1 cellular context compared by ENCODE assay signal in the genomic region with DNA sequence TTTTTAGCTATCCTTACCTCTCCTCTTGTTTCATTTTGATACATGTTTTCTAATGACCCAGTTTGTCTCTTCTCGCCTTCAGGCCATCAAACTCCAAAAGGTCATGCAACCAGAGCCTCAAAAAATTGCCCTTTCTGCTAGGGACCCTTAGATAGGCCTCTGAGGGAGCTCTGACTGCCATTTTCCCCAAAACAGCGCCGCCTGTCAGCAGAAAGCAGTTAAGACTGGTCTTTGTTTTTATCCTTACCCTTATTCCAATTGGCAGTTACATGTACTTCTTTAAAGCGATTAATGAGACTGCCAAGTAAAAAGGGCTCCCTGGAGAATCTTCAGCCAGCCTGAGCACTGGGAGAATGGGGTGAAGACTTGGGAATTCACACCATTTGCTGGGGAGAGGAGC.
TF ChIP-seq lines count a peak whose summit lies in the region.

No MANE protein-coding gene starts in this region.

TF ChIP-seq in GM23338, 12 proteins besides CTCF, POLR2A, EP300 and RAD21 (continued from another document):
- TF ChIP-seq, protein P1, sequence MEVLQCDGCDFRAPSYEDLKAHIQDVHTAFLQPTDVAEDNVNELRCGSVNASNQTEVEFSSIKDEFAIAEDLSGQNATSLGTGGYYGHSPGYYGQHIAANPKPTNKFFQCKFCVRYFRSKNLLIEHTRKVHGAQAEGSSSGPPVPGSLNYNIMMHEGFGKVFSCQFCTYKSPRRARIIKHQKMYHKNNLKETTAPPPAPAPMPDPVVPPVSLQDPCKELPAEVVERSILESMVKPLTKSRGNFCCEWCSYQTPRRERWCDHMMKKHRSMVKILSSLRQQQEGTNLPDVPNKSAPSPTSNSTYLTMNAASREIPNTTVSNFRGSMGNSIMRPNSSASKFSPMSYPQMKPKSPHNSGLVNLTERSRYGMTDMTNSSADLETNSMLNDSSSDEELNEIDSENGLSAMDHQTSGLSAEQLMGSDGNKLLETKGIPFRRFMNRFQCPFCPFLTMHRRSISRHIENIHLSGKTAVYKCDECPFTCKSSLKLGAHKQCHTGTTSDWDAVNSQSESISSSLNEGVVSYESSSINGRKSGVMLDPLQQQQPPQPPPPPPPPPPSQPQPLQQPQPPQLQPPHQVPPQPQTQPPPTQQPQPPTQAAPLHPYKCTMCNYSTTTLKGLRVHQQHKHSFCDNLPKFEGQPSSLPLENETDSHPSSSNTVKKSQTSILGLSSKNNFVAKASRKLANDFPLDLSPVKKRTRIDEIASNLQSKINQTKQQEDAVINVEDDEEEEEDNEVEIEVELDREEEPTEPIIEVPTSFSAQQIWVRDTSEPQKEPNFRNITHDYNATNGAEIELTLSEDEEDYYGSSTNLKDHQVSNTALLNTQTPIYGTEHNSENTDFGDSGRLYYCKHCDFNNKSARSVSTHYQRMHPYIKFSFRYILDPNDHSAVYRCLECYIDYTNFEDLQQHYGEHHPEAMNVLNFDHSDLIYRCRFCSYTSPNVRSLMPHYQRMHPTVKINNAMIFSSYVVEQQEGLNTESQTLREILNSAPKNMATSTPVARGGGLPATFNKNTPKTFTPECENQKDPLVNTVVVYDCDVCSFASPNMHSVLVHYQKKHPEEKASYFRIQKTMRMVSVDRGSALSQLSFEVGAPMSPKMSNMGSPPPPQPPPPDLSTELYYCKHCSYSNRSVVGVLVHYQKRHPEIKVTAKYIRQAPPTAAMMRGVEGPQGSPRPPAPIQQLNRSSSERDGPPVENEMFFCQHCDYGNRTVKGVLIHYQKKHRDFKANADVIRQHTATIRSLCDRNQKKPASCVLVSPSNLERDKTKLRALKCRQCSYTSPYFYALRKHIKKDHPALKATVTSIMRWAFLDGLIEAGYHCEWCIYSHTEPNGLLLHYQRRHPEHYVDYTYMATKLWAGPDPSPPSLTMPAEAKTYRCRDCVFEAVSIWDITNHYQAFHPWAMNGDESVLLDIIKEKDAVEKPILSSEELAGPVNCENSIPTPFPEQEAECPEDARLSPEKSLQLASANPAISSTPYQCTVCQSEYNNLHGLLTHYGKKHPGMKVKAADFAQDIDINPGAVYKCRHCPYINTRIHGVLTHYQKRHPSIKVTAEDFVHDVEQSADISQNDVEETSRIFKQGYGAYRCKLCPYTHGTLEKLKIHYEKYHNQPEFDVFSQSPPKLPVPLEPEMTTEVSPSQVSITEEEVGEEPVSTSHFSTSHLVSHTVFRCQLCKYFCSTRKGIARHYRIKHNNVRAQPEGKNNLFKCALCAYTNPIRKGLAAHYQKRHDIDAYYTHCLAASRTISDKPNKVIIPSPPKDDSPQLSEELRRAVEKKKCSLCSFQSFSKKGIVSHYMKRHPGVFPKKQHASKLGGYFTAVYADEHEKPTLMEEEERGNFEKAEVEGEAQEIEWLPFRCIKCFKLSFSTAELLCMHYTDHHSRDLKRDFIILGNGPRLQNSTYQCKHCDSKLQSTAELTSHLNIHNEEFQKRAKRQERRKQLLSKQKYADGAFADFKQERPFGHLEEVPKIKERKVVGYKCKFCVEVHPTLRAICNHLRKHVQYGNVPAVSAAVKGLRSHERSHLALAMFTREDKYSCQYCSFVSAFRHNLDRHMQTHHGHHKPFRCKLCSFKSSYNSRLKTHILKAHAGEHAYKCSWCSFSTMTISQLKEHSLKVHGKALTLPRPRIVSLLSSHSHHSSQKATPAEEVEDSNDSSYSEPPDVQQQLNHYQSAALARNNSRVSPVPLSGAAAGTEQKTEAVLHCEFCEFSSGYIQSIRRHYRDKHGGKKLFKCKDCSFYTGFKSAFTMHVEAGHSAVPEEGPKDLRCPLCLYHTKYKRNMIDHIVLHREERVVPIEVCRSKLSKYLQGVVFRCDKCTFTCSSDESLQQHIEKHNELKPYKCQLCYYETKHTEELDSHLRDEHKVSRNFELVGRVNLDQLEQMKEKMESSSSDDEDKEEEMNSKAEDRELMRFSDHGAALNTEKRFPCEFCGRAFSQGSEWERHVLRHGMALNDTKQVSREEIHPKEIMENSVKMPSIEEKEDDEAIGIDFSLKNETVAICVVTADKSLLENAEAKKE (CRISPR knock-in tag; IDR thresholded peaks at IDR 0.05) = no peak
- TF ChIP-seq EZH2 (IDR thresholded peaks at IDR 0.05; ENCODE audit: low read depth, unreplicated experiment) = no peak
- TF ChIP-seq POLR2AphosphoS5 (IDR thresholded peaks at IDR 0.05; ENCODE audit: low read depth) = no peak
- TF ChIP-seq, protein P2, sequence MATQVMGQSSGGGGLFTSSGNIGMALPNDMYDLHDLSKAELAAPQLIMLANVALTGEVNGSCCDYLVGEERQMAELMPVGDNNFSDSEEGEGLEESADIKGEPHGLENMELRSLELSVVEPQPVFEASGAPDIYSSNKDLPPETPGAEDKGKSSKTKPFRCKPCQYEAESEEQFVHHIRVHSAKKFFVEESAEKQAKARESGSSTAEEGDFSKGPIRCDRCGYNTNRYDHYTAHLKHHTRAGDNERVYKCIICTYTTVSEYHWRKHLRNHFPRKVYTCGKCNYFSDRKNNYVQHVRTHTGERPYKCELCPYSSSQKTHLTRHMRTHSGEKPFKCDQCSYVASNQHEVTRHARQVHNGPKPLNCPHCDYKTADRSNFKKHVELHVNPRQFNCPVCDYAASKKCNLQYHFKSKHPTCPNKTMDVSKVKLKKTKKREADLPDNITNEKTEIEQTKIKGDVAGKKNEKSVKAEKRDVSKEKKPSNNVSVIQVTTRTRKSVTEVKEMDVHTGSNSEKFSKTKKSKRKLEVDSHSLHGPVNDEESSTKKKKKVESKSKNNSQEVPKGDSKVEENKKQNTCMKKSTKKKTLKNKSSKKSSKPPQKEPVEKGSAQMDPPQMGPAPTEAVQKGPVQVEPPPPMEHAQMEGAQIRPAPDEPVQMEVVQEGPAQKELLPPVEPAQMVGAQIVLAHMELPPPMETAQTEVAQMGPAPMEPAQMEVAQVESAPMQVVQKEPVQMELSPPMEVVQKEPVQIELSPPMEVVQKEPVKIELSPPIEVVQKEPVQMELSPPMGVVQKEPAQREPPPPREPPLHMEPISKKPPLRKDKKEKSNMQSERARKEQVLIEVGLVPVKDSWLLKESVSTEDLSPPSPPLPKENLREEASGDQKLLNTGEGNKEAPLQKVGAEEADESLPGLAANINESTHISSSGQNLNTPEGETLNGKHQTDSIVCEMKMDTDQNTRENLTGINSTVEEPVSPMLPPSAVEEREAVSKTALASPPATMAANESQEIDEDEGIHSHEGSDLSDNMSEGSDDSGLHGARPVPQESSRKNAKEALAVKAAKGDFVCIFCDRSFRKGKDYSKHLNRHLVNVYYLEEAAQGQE (IDR thresholded peaks at IDR 0.05; ENCODE audit: unreplicated experiment) = no peak
- TF ChIP-seq NANOG (IDR thresholded peaks at IDR 0.05; ENCODE audit: borderline replicate concordance) = no peak
- TF ChIP-seq, protein P3, sequence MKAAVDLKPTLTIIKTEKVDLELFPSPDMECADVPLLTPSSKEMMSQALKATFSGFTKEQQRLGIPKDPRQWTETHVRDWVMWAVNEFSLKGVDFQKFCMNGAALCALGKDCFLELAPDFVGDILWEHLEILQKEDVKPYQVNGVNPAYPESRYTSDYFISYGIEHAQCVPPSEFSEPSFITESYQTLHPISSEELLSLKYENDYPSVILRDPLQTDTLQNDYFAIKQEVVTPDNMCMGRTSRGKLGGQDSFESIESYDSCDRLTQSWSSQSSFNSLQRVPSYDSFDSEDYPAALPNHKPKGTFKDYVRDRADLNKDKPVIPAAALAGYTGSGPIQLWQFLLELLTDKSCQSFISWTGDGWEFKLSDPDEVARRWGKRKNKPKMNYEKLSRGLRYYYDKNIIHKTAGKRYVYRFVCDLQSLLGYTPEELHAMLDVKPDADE (IDR thresholded peaks at IDR 0.05) = no peak
- TF ChIP-seq ZNF114 (CRISPR knock-in tag; IDR thresholded peaks at IDR 0.05) = no peak
